ENCODE assay signal across 16 cellular contexts in the genomic region with DNA sequence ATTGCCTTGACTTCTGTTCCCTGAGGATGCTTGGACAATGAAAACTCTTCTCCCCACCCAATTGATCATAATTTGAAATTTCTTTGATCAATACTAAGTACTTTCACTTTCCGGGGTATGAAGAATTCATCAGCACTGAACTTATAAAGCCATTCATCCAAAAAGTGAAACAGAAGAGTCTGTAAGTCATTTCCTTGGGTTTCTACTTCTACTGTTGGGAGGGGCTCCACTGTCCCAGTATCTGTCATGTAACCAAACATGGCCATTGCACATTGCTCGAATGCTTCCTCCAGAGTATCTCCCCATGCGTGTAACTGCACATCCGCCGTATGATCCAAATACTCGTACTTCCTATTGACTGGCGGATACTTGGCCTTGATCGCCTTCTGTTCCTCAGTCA. TPM values are rescaled to one million over a fixed set of nuclear protein-coding genes. Genes with fewer than 3 reads are reported as not detected.
A peak's percentile ranks its signal among the peaks of the same experiment; 100 is the strongest.
DNase-seq lines count a peak whose midpoint lies in the region; ATAC-seq and TF ChIP-seq lines count a peak whose summit lies in the region.
"Had no signal": no experiment of that assay in that cellular context is flagged by ENCODE, and none has a peak within 500 bp of the region (broad histone marks: within the 10 kb centered on the region; RNA-seq: fewer than 3 reads in every experiment).

No MANE protein-coding gene starts in this region.

- H3K36me3 Mint-ChIP-seq in activated T-cell treated with anti-CD3 and anti-CD28 coated beads, Interleukin-2, amount 50 U/mL, for 24 hours (ENCODE audit: low read depth) = no peaks in the 10 kb centered on the region
- peaks cover 29% of the 10 kb centered on the region for H3K36me3 Mint-ChIP-seq in natural killer cell treated with Interleukin-12 subunit alpha and Interleukin-12 subunit beta and Interleukin-15 and Interleukin-18, amount 100 ng/mL, for 72 hours
- peaks cover 18% of the 10 kb centered on the region for H3K36me3 Mint-ChIP-seq in natural killer cell

- ATAC-seq in natural killer cell treated with Interleukin-12 subunit alpha and Interleukin-12 subunit beta and Interleukin-15 and Interleukin-18, amount 100 ng/mL, for 72 hours = peak; percentile 59 to 90
- ATAC-seq in natural killer cell (no peak), left lobe of liver (no peak)

- no peak overlapping the region for H3K4me3 Mint-ChIP-seq in activated T-cell treated with anti-CD3 and anti-CD28 coated beads, Interleukin-2, amount 50 U/mL, for 24 hours
- H3K4me3 Mint-ChIP-seq in natural killer cell treated with Interleukin-12 subunit alpha and Interleukin-12 subunit beta and Interleukin-15 and Interleukin-18, amount 100 ng/mL, for 72 hours = peak overlapping the region; percentile 38
- no peak overlapping the region for H3K4me3 Mint-ChIP-seq in natural killer cell
- H3K4me3 Mint-ChIP-seq: CD4-positive, alpha-beta memory T cell; HFFc6 had no signal

- peaks cover 4% of the 10 kb centered on the region for H3K9me3 Mint-ChIP-seq in activated T-cell treated with anti-CD3 and anti-CD28 coated beads, Interleukin-2, amount 50 U/mL, for 24 hours
- H3K9me3 Mint-ChIP-seq in natural killer cell treated with Interleukin-12 subunit alpha and Interleukin-12 subunit beta and Interleukin-15 and Interleukin-18, amount 100 ng/mL, for 72 hours = peaks cover 11% of the 10 kb centered on the region
- peaks cover 11 to 13% of the 10 kb centered on the region in 2 donors for H3K9me3 Mint-ChIP-seq in natural killer cell

- TF ChIP-seq CTCF in natural killer cell (IDR thresholded peaks at IDR 0.05) = no peak

- no peaks in the 10 kb centered on the region for H3K27me3 Mint-ChIP-seq in activated T-cell treated with anti-CD3 and anti-CD28 coated beads, Interleukin-2, amount 50 U/mL, for 24 hours
- no peaks in the 10 kb centered on the region for H3K27me3 Mint-ChIP-seq in natural killer cell treated with Interleukin-12 subunit alpha and Interleukin-12 subunit beta and Interleukin-15 and Interleukin-18, amount 100 ng/mL, for 72 hours
- H3K27me3 Mint-ChIP-seq in natural killer cell (ENCODE audit: low read depth in 2 of 2) = peaks cover 0 to 4% of the 10 kb centered on the region in 2 donors

- intact Hi-C loops in natural killer cell (cut with micrococcal nuclease) = no loop called here

- no peak for DNase-seq in activated T-cell treated with anti-CD3 and anti-CD28 coated beads, Interleukin-2, amount 50 U/mL, for 24 hours
- no peak for DNase-seq in activated T-cell treated with anti-CD3 and anti-CD28 coated beads for 4 hours
- DNase-seq in natural killer cell treated with Interleukin-12 subunit alpha and Interleukin-12 subunit beta and Interleukin-15 and Interleukin-18, amount 100 ng/mL, for 72 hours (ENCODE audit: low spot score) = no peak
- no peak for DNase-seq in natural killer cell
- DNase-seq in left lobe of liver (ENCODE audit: low spot score) = peak; percentile 11
- DNase-seq in dermis blood vessel endothelial cell = no peak
- DNase-seq in COLO829 (ENCODE audit: low spot score) = no peak
- DNase-seq: BE2C; CD4-positive, alpha-beta memory T cell; COR-L47; DMS153; DMS79 treated with DMSO at 0.1 percent for 48 hours; EL; HCEC 1CT; HFFc6 had no signal

- H3K27ac Mint-ChIP-seq in activated T-cell treated with anti-CD3 and anti-CD28 coated beads, Interleukin-2, amount 50 U/mL, for 24 hours = peak overlapping the region; percentile 23
- peak overlapping the region; percentile 62 to 66 for H3K27ac Mint-ChIP-seq in natural killer cell treated with Interleukin-12 subunit alpha and Interleukin-12 subunit beta and Interleukin-15 and Interleukin-18, amount 100 ng/mL, for 72 hours
- H3K27ac Mint-ChIP-seq in natural killer cell = no peak overlapping the region
- H3K27ac Mint-ChIP-seq: HFFc6 had no signal

- H3K4me1 Mint-ChIP-seq in activated T-cell treated with anti-CD3 and anti-CD28 coated beads, Interleukin-2, amount 50 U/mL, for 24 hours (ENCODE audit: low read depth) = peaks cover 9% of the 10 kb centered on the region
- H3K4me1 Mint-ChIP-seq in natural killer cell treated with Interleukin-12 subunit alpha and Interleukin-12 subunit beta and Interleukin-15 and Interleukin-18, amount 100 ng/mL, for 72 hours (ENCODE audit: low read depth in 2 of 2) = peaks cover 9 to 35% of the 10 kb centered on the region in 2 donors
- H3K4me1 Mint-ChIP-seq in natural killer cell = peaks cover 0 to 3% of the 10 kb centered on the region in 2 donors

RNA-seq across cellular contexts. Expression of gene NCL, which starts 30.3 kb away (rescaled TPM):
- 1,000 to 10,000 TPM in 1 of 2 donors, 100 to 1,000 TPM in 1; 802 to 1,405 TPM for total RNA-seq in natural killer cell treated with Interleukin-12 subunit alpha and Interleukin-12 subunit beta and Interleukin-15 and Interleukin-18, amount 100 ng/mL, for 72 hours
- total RNA-seq in natural killer cell (100 to 1,000 TPM; 485 to 540 (median 529) TPM), left lobe of liver (126 TPM), dermis blood vessel endothelial cell (180 and 426 TPM in 2 replicates)

RNA-seq across cellular contexts. Expression of gene B3GNT7, which starts 38.5 kb away (rescaled TPM):
- total RNA-seq in natural killer cell treated with Interleukin-12 subunit alpha and Interleukin-12 subunit beta and Interleukin-15 and Interleukin-18, amount 100 ng/mL, for 72 hours = 10 to 100 TPM; 12.6 to 20.1 TPM
- 100 to 1,000 TPM in 2 of 3 donors, 10 to 100 TPM in 1; 87.5 to 151 (median 113) TPM for total RNA-seq in natural killer cell
- 1.6 TPM for total RNA-seq in left lobe of liver
- 12.1 and 13.6 TPM in 2 replicates for total RNA-seq in dermis blood vessel endothelial cell
- total RNA-seq: CD4-positive, alpha-beta memory T cell; H4 had no signal

Comparison
In these comparisons a context has a peak if more than half of its experiments do, and no peak if none do; other contexts are left out.
1. H3K27ac Mint-ChIP-seq: peak in activated T-cell treated with anti-CD3 and anti-CD28 coated beads, Interleukin-2, amount 50 U/mL, for 24 hours (single experiment) and natural killer cell treated with Interleukin-12 subunit alpha and Interleukin-12 subunit beta and Interleukin-15 and Interleukin-18, amount 100 ng/mL, for 72 hours (2 of 2); none in natural killer cell (0 of 2).
2. ATAC-seq: peak in natural killer cell treated with Interleukin-12 subunit alpha and Interleukin-12 subunit beta and Interleukin-15 and Interleukin-18, amount 100 ng/mL, for 72 hours (2 of 2); none in natural killer cell (0 of 3) and left lobe of liver (single experiment).